In the genomic region with DNA sequence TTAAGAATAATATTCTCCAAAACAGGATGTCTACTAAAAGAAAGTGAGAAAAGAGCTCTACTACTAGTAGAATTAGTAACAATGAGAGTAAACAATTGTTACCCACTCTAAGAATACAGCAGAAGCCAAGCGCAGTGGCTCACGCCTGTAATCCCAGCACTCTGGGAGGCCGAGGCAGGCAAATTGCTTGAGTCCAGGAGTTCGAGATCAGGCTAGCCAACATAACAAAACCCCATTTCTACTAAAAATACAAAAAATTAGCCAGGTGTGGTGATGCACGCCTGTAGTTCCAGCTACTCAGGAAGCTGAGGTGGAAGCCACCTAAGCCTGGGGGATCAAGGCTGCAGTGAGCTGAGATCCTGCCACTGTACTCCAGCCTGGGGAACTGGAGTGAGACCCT, we compare ENCODE assay signal across 1 cellular context.
A peak's percentile ranks its signal among the peaks of the same experiment; 100 is the strongest.
TF ChIP-seq lines count a peak whose summit lies in the region.

No MANE protein-coding gene starts in this region.

TF ChIP-seq in HEK293, 187 proteins besides CTCF, POLR2A, EP300 and RAD21 (continued from another document):
- TF ChIP-seq, protein P1, sequence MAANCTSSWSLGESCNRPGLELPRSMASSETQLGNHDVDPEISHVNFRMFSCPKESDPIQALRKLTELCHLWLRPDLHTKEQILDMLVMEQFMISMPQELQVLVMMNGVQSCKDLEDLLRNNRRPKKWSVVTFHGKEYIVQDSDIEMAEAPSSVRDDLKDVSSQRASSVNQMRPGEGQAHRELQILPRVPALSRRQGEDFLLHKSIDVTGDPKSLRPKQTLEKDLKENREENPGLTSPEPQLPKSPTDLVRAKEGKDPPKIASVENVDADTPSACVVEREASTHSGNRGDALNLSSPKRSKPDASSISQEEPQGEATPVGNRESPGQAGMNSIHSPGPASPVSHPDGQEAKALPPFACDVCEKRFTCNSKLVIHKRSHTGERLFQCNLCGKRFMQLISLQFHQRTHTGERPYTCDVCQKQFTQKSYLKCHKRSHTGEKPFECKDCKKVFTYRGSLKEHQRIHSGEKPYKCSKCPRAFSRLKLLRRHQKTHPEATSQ (tag by site-specific recombination; IDR thresholded peaks at IDR 0.05), result no peak
- TF ChIP-seq GLI2 (tag by site-specific recombination; IDR thresholded peaks at IDR 0.05; ENCODE audit: borderline replicate concordance, low read depth) (no peak), ZNF610 (tag by site-specific recombination; IDR thresholded peaks at IDR 0.05; ENCODE audit: borderline replicate concordance) (no peak), ZNF214 (tag by site-specific recombination; IDR thresholded peaks at IDR 0.05; ENCODE audit: borderline replicate concordance) (no peak), ZNF404 (tag by site-specific recombination; IDR thresholded peaks at IDR 0.05) (no peak), GLIS1 (tag by site-specific recombination; IDR thresholded peaks at IDR 0.05) (peak; percentile 28; the same call in 1 of the 2 replicates)
- TF ChIP-seq, protein P2, sequence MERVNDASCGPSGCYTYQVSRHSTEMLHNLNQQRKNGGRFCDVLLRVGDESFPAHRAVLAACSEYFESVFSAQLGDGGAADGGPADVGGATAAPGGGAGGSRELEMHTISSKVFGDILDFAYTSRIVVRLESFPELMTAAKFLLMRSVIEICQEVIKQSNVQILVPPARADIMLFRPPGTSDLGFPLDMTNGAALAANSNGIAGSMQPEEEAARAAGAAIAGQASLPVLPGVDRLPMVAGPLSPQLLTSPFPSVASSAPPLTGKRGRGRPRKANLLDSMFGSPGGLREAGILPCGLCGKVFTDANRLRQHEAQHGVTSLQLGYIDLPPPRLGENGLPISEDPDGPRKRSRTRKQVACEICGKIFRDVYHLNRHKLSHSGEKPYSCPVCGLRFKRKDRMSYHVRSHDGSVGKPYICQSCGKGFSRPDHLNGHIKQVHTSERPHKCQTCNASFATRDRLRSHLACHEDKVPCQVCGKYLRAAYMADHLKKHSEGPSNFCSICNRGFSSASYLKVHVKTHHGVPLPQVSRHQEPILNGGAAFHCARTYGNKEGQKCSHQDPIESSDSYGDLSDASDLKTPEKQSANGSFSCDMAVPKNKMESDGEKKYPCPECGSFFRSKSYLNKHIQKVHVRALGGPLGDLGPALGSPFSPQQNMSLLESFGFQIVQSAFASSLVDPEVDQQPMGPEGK (tag by site-specific recombination; IDR thresholded peaks at IDR 0.05), result no peak
